Comparison of ENCODE assay signal across 9 cellular contexts in the genomic region with DNA sequence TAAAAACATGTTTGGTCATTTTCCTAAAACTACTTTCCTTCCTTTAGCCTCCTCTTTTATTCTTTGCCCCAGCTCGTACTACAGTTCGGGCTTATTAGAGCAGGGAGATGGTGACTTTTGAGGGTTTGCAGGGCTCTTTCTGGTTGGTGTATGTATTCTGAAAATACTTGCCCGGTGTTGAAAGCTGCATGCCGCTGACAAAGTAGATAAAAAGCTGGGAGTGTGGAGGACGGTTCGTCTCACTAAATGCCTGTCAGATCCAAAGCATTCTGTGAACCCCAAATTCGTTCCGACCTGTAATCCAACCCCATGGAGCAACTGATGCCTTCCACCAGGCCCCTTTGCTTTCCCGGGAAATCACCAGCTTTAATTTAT. TPM values are rescaled to one million over a fixed set of nuclear protein-coding genes. Genes with fewer than 3 reads are reported as not detected.
A peak's percentile ranks its signal among the peaks of the same experiment; 100 is the strongest.
DNase-seq lines count a peak whose midpoint lies in the region; ATAC-seq and FAIRE-seq lines count a peak whose summit lies in the region.
"Had no signal": no experiment of that assay in that cellular context is flagged by ENCODE, and none has a peak within 500 bp of the region (broad histone marks: within the 10 kb centered on the region; RNA-seq: fewer than 3 reads in every experiment).

No MANE protein-coding gene starts in this region.

- peak overlapping the region; percentile 56 for H3K4me3 Mint-ChIP-seq in activated CD4-positive, alpha-beta memory T cell treated with anti-CD3 and anti-CD28 coated beads, Interleukin-2, amount 10 ng/mL, durations not matched to agents 7 days and 5 days
- H3K4me3 Mint-ChIP-seq in stimulated activated naive CD8-positive, alpha-beta T cell treated with anti-CD3 and anti-CD28 coated beads, Interleukin-15, amount 100 ng/mL, for 72 hours: peak overlapping the region; percentile 86 to 87

- POLR2A ChIA-PET in activated CD4-positive, alpha-beta memory T cell treated with anti-CD3 and anti-CD28 coated beads, Interleukin-2, amount 10 ng/mL, durations not matched to agents 7 days and 5 days (lab: Charles Lee): no interaction called here

- H3K27me3 Mint-ChIP-seq in activated CD4-positive, alpha-beta memory T cell treated with anti-CD3 and anti-CD28 coated beads, Interleukin-2, amount 10 ng/mL, durations not matched to agents 7 days and 5 days: peaks cover 44% of the 10 kb centered on the region
- peaks cover 22% of the 10 kb centered on the region for H3K27me3 Mint-ChIP-seq in stimulated activated naive CD8-positive, alpha-beta T cell treated with anti-CD3 and anti-CD28 coated beads, Interleukin-15, amount 100 ng/mL, for 72 hours

- peaks cover 31% of the 10 kb centered on the region for H3K27me3 ChIP-seq in iPS-15b (ENCODE audit: control insufficient read depth, insufficient read depth, low read length)

- peak overlapping the region; percentile 78 for H3K4me3 ChIP-seq in iPS-15b (ENCODE audit: low read depth, low read length)
- H3K4me3 ChIP-seq: A549 had no signal

- no peaks in the 10 kb centered on the region for H3K36me3 ChIP-seq in iPS-15b (ENCODE audit: control insufficient read depth, insufficient read depth, low read length)

- CTCF ChIA-PET in activated CD4-positive, alpha-beta memory T cell treated with anti-CD3 and anti-CD28 coated beads, Interleukin-2, amount 10 ng/mL, durations not matched to agents 7 days and 5 days (lab: Charles Lee): no interaction called here

- H3K27ac Mint-ChIP-seq in activated CD4-positive, alpha-beta memory T cell treated with anti-CD3 and anti-CD28 coated beads, Interleukin-2, amount 10 ng/mL, durations not matched to agents 7 days and 5 days: no peak overlapping the region
- H3K27ac Mint-ChIP-seq in stimulated activated naive CD8-positive, alpha-beta T cell treated with anti-CD3 and anti-CD28 coated beads, Interleukin-15, amount 100 ng/mL, for 72 hours: peak overlapping the region in 1 of 2 donors; percentile 48

- H3K9me3 ChIP-seq in iPS-15b (ENCODE audit: control insufficient read depth, insufficient read depth, low read length): no peaks in the 10 kb centered on the region
- H3K9me3 ChIP-seq: A549 had no signal

- no peak for ATAC-seq in stimulated activated naive CD8-positive, alpha-beta T cell treated with anti-CD3 and anti-CD28 coated beads, Interleukin-15, amount 100 ng/mL, for 72 hours
- ATAC-seq in HG02884 (IDR thresholded peaks at IDR 0.05; ENCODE audit: unreplicated experiment): no peak
- ATAC-seq: A549 had no signal

- H3K9ac ChIP-seq in iPS-15b (ENCODE audit: low read depth, low read length): no peak overlapping the region

- DNase-seq in NCI-H1092 treated with DMSO at 0.1 percent for 48 hours (lab: John Stamatoyannopoulos, UW) (peak; percentile 67), NCI-H1092 (lab: John Stamatoyannopoulos, UW) (no peak), COLO668 (lab: John Stamatoyannopoulos, UW; ENCODE audit: unreplicated experiment) (no peak), RCC 7860 (ENCODE audit: low spot score) (no peak)
- no peak for DNase-seq in activated CD4-positive, alpha-beta memory T cell treated with anti-CD3 and anti-CD28 coated beads, Interleukin-2, amount 10 ng/mL, durations not matched to agents 7 days and 5 days
- no peak for DNase-seq in stimulated activated naive CD8-positive, alpha-beta T cell treated with anti-CD3 and anti-CD28 coated beads, Interleukin-15, amount 100 ng/mL, for 72 hours

- FAIRE-seq in RCC 7860 (lab: Jason Lieb, UNC): no peak
- FAIRE-seq: A549 had no signal

- peaks cover 7% of the 10 kb centered on the region for H3K4me1 ChIP-seq in iPS-15b (ENCODE audit: control insufficient read depth, insufficient read depth, low read length)
- H3K4me1 ChIP-seq: A549 had no signal

- H3K36me3 Mint-ChIP-seq in activated CD4-positive, alpha-beta memory T cell treated with anti-CD3 and anti-CD28 coated beads, Interleukin-2, amount 10 ng/mL, durations not matched to agents 7 days and 5 days (ENCODE audit: low read depth): peaks cover 7% of the 10 kb centered on the region

- peaks cover 24% of the 10 kb centered on the region for H3K4me1 Mint-ChIP-seq in activated CD4-positive, alpha-beta memory T cell treated with anti-CD3 and anti-CD28 coated beads, Interleukin-2, amount 10 ng/mL, durations not matched to agents 7 days and 5 days
- H3K4me1 Mint-ChIP-seq in stimulated activated naive CD8-positive, alpha-beta T cell treated with anti-CD3 and anti-CD28 coated beads, Interleukin-15, amount 100 ng/mL, for 72 hours: peaks cover 55% of the 10 kb centered on the region

- H3K9me3 Mint-ChIP-seq in activated CD4-positive, alpha-beta memory T cell treated with anti-CD3 and anti-CD28 coated beads, Interleukin-2, amount 10 ng/mL, durations not matched to agents 7 days and 5 days: no peaks in the 10 kb centered on the region
- peaks cover 7 to 8% of the 10 kb centered on the region in 2 donors for H3K9me3 Mint-ChIP-seq in stimulated activated naive CD8-positive, alpha-beta T cell treated with anti-CD3 and anti-CD28 coated beads, Interleukin-15, amount 100 ng/mL, for 72 hours

RNA-seq across cellular contexts. Expression of gene TRIM2, which starts 19.2 kb away (rescaled TPM):
- total RNA-seq in activated CD4-positive, alpha-beta memory T cell treated with anti-CD3 and anti-CD28 coated beads, Interleukin-2, amount 10 ng/mL, durations not matched to agents 7 days and 5 days: under 1 TPM; 0.10 to 0.20 TPM
